In genomic region chr16:69726313-69727060, GRCh38 we compare ENCODE assay signal across 1 cellular context.
TF ChIP-seq lines count a peak whose summit lies in the region.

TSS of gene NQO1 (minus strand) at chr16:69726560. CDS start at chr16:69726439, 121 bp downstream.

TF ChIP-seq in K562, 482 proteins besides CTCF, POLR2A, EP300 and RAD21 (continued from another document and continues in another):
- TF ChIP-seq ATF4 (CRISPR knock-in tag; IDR thresholded peaks at IDR 0.05), result no peak
- TF ChIP-seq TBL1XR1 (IDR thresholded peaks at IDR 0.05; ENCODE audit: low read length in 2 of 2), result 0 out of 4 replicates have a peak, but pooled peaks of 1 of the 2 experiments have one; percentile 38
- no peak for TF ChIP-seq ZZZ3 (IDR thresholded peaks at IDR 0.05)
- no peak for TF ChIP-seq BCL6 (CRISPR knock-in tag; IDR thresholded peaks at IDR 0.05)
- no peak for TF ChIP-seq XRCC4 (IDR thresholded peaks at IDR 0.05; ENCODE audit: extremely low read depth, insufficient read depth, insufficient read length)
- no peak for TF ChIP-seq RBM39 (optimal IDR thresholded peaks at IDR 0.05; ENCODE audit: low read depth, low read length)
- TF ChIP-seq ZNF124 (CRISPR knock-in tag; IDR thresholded peaks at IDR 0.05), result no peak
- TF ChIP-seq FOXJ3 (CRISPR knock-in tag; IDR thresholded peaks at IDR 0.05), result no peak
- peak; percentile 88 for TF ChIP-seq LCOR (CRISPR knock-in tag; IDR thresholded peaks at IDR 0.05)
- no peak for TF ChIP-seq TAL1 (IDR thresholded peaks at IDR 0.05)
- TF ChIP-seq PHB (CRISPR knock-in tag; IDR thresholded peaks at IDR 0.05), result no peak
- 0 out of 2 replicates have a peak, but pooled peaks have one; percentile 5 for TF ChIP-seq TCF3 (CRISPR knock-in tag; IDR thresholded peaks at IDR 0.05)
- TF ChIP-seq TAF15 (IDR thresholded peaks at IDR 0.05; ENCODE audit: low read depth, low read length), result no peak
- TF ChIP-seq ZC3H4 (CRISPR knock-in tag; IDR thresholded peaks at IDR 0.05; ENCODE audit: borderline replicate concordance), result no peak
- TF ChIP-seq GATA2 (CRISPR knock-in tag; IDR thresholded peaks at IDR 0.05), result no peak
- no peak for TF ChIP-seq ZNF780A (CRISPR knock-in tag; IDR thresholded peaks at IDR 0.05)
- TF ChIP-seq NR2F6 (CRISPR knock-in tag; IDR thresholded peaks at IDR 0.05), result no peak
- TF ChIP-seq NRF1 (conservative IDR thresholded peaks at IDR 0.05 in 1 of 2, IDR thresholded peaks at IDR 0.05 in 1 of 2), result peak; percentile 61 to 65
- peak; percentile 50 to 62 for TF ChIP-seq E2F6 (IDR thresholded peaks at IDR 0.05; ENCODE audit: borderline replicate concordance in 1 of 2, extremely low read depth in 1 of 2, insufficient read depth in 1 of 2, insufficient read length in 1 of 2, low read depth in 1 of 2, low read length in 1 of 2, poor library complexity in 1 of 2, severe bottlenecking in 1 of 2)
- TF ChIP-seq CHAMP1 (IDR thresholded peaks at IDR 0.05), result no peak
- no peak for TF ChIP-seq ZNF133 (CRISPR knock-in tag; IDR thresholded peaks at IDR 0.05)
- TF ChIP-seq KAT8 (IDR thresholded peaks at IDR 0.05; ENCODE audit: low read depth), result no peak
- TF ChIP-seq COPS2 (conservative IDR thresholded peaks at IDR 0.05), result no peak
- TF ChIP-seq MLLT1 (IDR thresholded peaks at IDR 0.05), result no peak
- no peak for TF ChIP-seq ID3 (CRISPR knock-in tag; IDR thresholded peaks at IDR 0.05)
- no peak for TF ChIP-seq ID3 (tag; IDR thresholded peaks at IDR 0.05)
- no peak for TF ChIP-seq RERE (CRISPR knock-in tag; IDR thresholded peaks at IDR 0.05; ENCODE audit: borderline replicate concordance)
- no peak; the same call in 1 of the 2 replicates for TF ChIP-seq KLF13 (tag; IDR thresholded peaks at IDR 0.05; ENCODE audit: borderline replicate concordance, low read depth)
- TF ChIP-seq E2F3 (CRISPR knock-in tag; IDR thresholded peaks at IDR 0.05), result no peak
- no peak for TF ChIP-seq HMGXB4 (CRISPR knock-in tag; IDR thresholded peaks at IDR 0.05)
- no peak for TF ChIP-seq NFIC (IDR thresholded peaks at IDR 0.05)
- TF ChIP-seq ZNF212 (CRISPR knock-in tag; IDR thresholded peaks at IDR 0.05), result no peak
- no peak for TF ChIP-seq EWSR1 (IDR thresholded peaks at IDR 0.05; ENCODE audit: borderline replicate concordance, low read depth, partially characterized antibody)
- no peak for TF ChIP-seq NCOA6 (IDR thresholded peaks at IDR 0.05)
- TF ChIP-seq HCFC1 (IDR thresholded peaks at IDR 0.05; ENCODE audit: low read depth, low read length), result peak; percentile 6; the same call in 1 of the 2 replicates
- TF ChIP-seq E2F5 (CRISPR knock-in tag; IDR thresholded peaks at IDR 0.05), result no peak
- no peak for TF ChIP-seq ZNF217 (CRISPR knock-in tag; IDR thresholded peaks at IDR 0.05)
- TF ChIP-seq ZBTB33 (CRISPR knock-in tag; IDR thresholded peaks at IDR 0.05), result peak; percentile 32; the same call in 1 of the 2 replicates
- no peak for TF ChIP-seq ZNF717 (CRISPR knock-in tag; IDR thresholded peaks at IDR 0.05)
- TF ChIP-seq DNMT1 (IDR thresholded peaks at IDR 0.05), result peak; percentile 60; the same call in 1 of the 2 replicates
- no peak for TF ChIP-seq FOXO4 (CRISPR knock-in tag; IDR thresholded peaks at IDR 0.05)
- TF ChIP-seq TFAM (CRISPR knock-in tag; conservative IDR thresholded peaks at IDR 0.05), result no peak
- no peak for TF ChIP-seq MEF2A (IDR thresholded peaks at IDR 0.05; ENCODE audit: control insufficient read depth, low read depth, low read length)
- peak; percentile 58 for TF ChIP-seq CREM (IDR thresholded peaks at IDR 0.05; ENCODE audit: low read depth)
- TF ChIP-seq NR2C2 (CRISPR knock-in tag; IDR thresholded peaks at IDR 0.05), result no peak
- 0 out of 2 replicates have a peak, but pooled peaks have one; percentile 52 for TF ChIP-seq NR2C2 (tag; IDR thresholded peaks at IDR 0.05)
- TF ChIP-seq SIX5 (IDR thresholded peaks at IDR 0.05; ENCODE audit: borderline replicate concordance in 1 of 2, insufficient read depth in 1 of 2, low read depth in 1 of 2, low read length in 2 of 2), result no peak
- peak in 1 of 2 experiments; percentile 89; a peak in 1 of 4 replicates for TF ChIP-seq TEAD1 (CRISPR knock-in tag; IDR thresholded peaks at IDR 0.05)
